Comparison of ENCODE assay signal across 29 cellular contexts in genomic region chr12:28059678-28060077, GRCh38.
"Had no signal": no experiment of that assay in that cellular context is flagged by ENCODE, and none has a peak within 500 bp of the region (broad histone marks: within the 10 kb centered on the region; RNA-seq: fewer than 3 reads in every experiment).

No MANE protein-coding gene starts in this region.

- DNase-seq: activated B cell treated with CpG ODN at 0.5 μM for 24 hours; activated CD4-positive, alpha-beta T cell treated with anti-CD3 and anti-CD28 coated beads for 1 hour; activated CD4-positive, alpha-beta T cell treated with anti-CD3 and anti-CD28 coated beads, Interleukin-2, amount 10 ng/mL, durations not matched to agents 24 days and 14 days; activated CD4-positive, alpha-beta T cell treated with anti-CD3 and anti-CD28 coated beads, Interleukin-2, amount 50 U/mL, for 48 hours; activated CD8-positive, alpha-beta memory T cell treated with anti-CD3 and anti-CD28 coated beads for 24 hours; activated gamma-delta T cell; activated naive CD4-positive, alpha-beta T cell treated with anti-CD3 and anti-CD28 coated beads for 36 hours; activated T-cell treated with anti-CD3 and anti-CD28 coated beads, Interleukin-2, amount 50 U/mL, for 4 hours; caudate nucleus; MV-4-11; NCI-H1092 treated with DMSO at 0.1 percent for 48 hours; NCI-H1417 treated with DMSO at 0.1 percent for 48 hours; NCI-H1694; NCI-H2029; NCI-H2107; NCI-H2171 treated with DMSO at 0.1 percent for 48 hours; NCI-H345; NCI-H510A; NCI-H526 treated with DMSO at 0.1 percent for 48 hours; NK-92 treated with Interleukin-12 subunit alpha and Interleukin-12 subunit beta, amount 100 ng/mL, for 24 hours; OCI-M1; Peyer's patch; SHP77; T-helper 17 cell; T-helper 9 cell had no signal

- H3K27ac ChIP-seq: breast epithelium, KMS-11, Peyer's patch, RWPE1, SJSA1 had no signal

- H3K9ac ChIP-seq: KMS-11 had no signal

- ATAC-seq: activated T-cell treated with anti-CD3 and anti-CD28 coated beads, Interleukin-2, amount 50 U/mL, for 4 hours; T-helper 17 cell had no signal

- H3K4me2 ChIP-seq: KMS-11 had no signal

- H3K9me3 ChIP-seq: breast epithelium, Peyer's patch, SJSA1 had no signal

- H3K4me3 ChIP-seq: breast epithelium, Peyer's patch, SJSA1 had no signal

- H3K36me3 ChIP-seq: breast epithelium, Peyer's patch, SJSA1 had no signal

- H3K4me1 ChIP-seq: breast epithelium, Peyer's patch had no signal

- H3K27me3 ChIP-seq: breast epithelium, Peyer's patch, SJSA1 had no signal
